In genomic region chr21:21366277-21366676, GRCh38 we compare ENCODE assay signal across 25 cellular contexts.
DNase-seq lines count a peak whose midpoint lies in the region; ATAC-seq and TF ChIP-seq lines count a peak whose summit lies in the region.
"Had no signal": no experiment of that assay in that cellular context is flagged by ENCODE, and none has a peak within 500 bp of the region (broad histone marks: within the 10 kb centered on the region; RNA-seq: fewer than 3 reads in every experiment).

No MANE protein-coding gene starts in this region.

- H3K9me3 ChIP-seq in SK-N-SH = no peaks in the 10 kb centered on the region
- no peaks in the 10 kb centered on the region for H3K9me3 ChIP-seq in tibial artery
- H3K9me3 ChIP-seq: A549, SJSA1 had no signal

- no peak overlapping the region for H3K4me2 ChIP-seq in SK-N-SH
- H3K4me2 ChIP-seq: A549, PC-9 had no signal

- no peaks in the 10 kb centered on the region for H4K20me1 ChIP-seq in SK-N-SH (ENCODE audit: insufficient read depth)

- H2AFZ ChIP-seq in SK-N-SH (ENCODE audit: low read depth) = no peak overlapping the region
- H2AFZ ChIP-seq: PC-9 had no signal

- H3K27me3 ChIP-seq in SK-N-SH (ENCODE audit: insufficient read depth) (no peaks in the 10 kb centered on the region), tibial artery (no peaks in the 10 kb centered on the region)
- H3K27me3 ChIP-seq: SJSA1 had no signal

- ATAC-seq in GM19463 (IDR thresholded peaks at IDR 0.05; ENCODE audit: unreplicated experiment) = no peak
- ATAC-seq: A549, HCT116, Right ventricle myocardium inferior had no signal

- peak in 1 of 2 experiments; percentile 80; a peak in 2 of 4 replicates for TF ChIP-seq EP300 in SK-N-SH (IDR thresholded peaks at IDR 0.05; ENCODE audit: borderline replicate concordance in 1 of 2, low read depth in 1 of 2, low read length in 1 of 2)

- H3F3A ChIP-seq in SK-N-SH (replicated peaks; ENCODE audit: insufficient read depth) = no peaks in the 10 kb centered on the region

- H3K4me1 ChIP-seq in SK-N-SH (ENCODE audit: control insufficient read depth in 1 of 2, insufficient read depth in 2 of 2, low read depth in 1 of 2, low read length in 1 of 2) (no peaks in the 10 kb centered on the region; a peak in 2 of 4 replicates), tibial artery (no peaks in the 10 kb centered on the region)
- H3K4me1 ChIP-seq: A549, SJSA1 had no signal

- H3K4me3 ChIP-seq in SK-N-SH (ENCODE audit: low read depth in 2 of 2, low read length in 1 of 2) (no peak overlapping the region), tibial artery (no peak overlapping the region)
- H3K4me3 ChIP-seq: A549, PC-9, SJSA1 had no signal

- CTCF ChIA-PET in SK-N-SH (lab: Yijun Ruan, JAX) = no interaction called here

- H3K27ac ChIP-seq in SK-N-SH (ENCODE audit: low read depth in 2 of 2, low read length in 1 of 2) (peak overlapping the region in 1 of 2 experiments; percentile 78; a peak in 2 of 4 replicates), tibial artery (no peak overlapping the region)
- H3K27ac ChIP-seq: A549, PC-9, SJSA1 had no signal

- intact Hi-C loops in tibial artery (cut with DNase I; ENCODE audit: low total_unique reads) = no loop called here

- no peaks in the 10 kb centered on the region for H3K9me2 ChIP-seq in SK-N-SH

- POLR2A ChIA-PET in SK-N-SH (lab: Yijun Ruan, JAX) = no interaction called here

- TF ChIP-seq CTCF in SK-N-SH (IDR thresholded peaks at IDR 0.05) = no peak
- no peak for TF ChIP-seq CTCF in tibial artery (IDR thresholded peaks at IDR 0.05)

- peak; percentile 90 for DNase-seq in NCI-H524 treated with DMSO at 0.1 percent for 48 hours (lab: John Stamatoyannopoulos, UW)
- DNase-seq in SK-N-SH = peak; percentile 4
- DNase-seq in left kidney (ENCODE audit: low read depth, low spot score) = peak; percentile 4
- DNase-seq in 8988T = no peak
- no peak for DNase-seq in tibial artery
- DNase-seq in KBM-7 = no peak
- DNase-seq: C1 segment of cervical spinal cord; CD4-positive, alpha-beta memory T cell; DMS79 treated with DMSO at 0.1 percent for 48 hours; GF-D8; Karpas-422; NCI-H1092; NCI-H1417 treated with DMSO at 0.1 percent for 48 hours; NCI-H187; NCI-H2081 treated with DMSO at 0.1 percent for 48 hours; NCI-H2171; NCI-H226; NCI-H510A; NCI-H774; PC-9 had no signal

- peak; percentile 3 for TF ChIP-seq RAD21 in SK-N-SH (IDR thresholded peaks at IDR 0.05; ENCODE audit: low read length)

- no peaks in the 10 kb centered on the region for H3K79me2 ChIP-seq in SK-N-SH (ENCODE audit: insufficient read depth)

- in situ Hi-C loops in KBM-7 (cut with MboI; ENCODE audit: low pct_unique_long_range_greater_than_20kb, low sequenced_read_pairs) = no loop called here

- H3K36me3 ChIP-seq in SK-N-SH (replicated peaks in 1 of 2; ENCODE audit: control insufficient read depth in 1 of 2, insufficient read depth in 2 of 2, low read length in 1 of 2) (no peaks in the 10 kb centered on the region), tibial artery (no peaks in the 10 kb centered on the region)
- H3K36me3 ChIP-seq: SJSA1 had no signal

- no peak overlapping the region for H3K9ac ChIP-seq in SK-N-SH

TF ChIP-seq in SK-N-SH, 30 proteins besides CTCF, POLR2A, EP300 and RAD21:
- TF ChIP-seq RCOR1 (IDR thresholded peaks at IDR 0.05; ENCODE audit: low read length) (peak; percentile 50; the same call in 1 of the 2 replicates), FOXM1 (IDR thresholded peaks at IDR 0.05; ENCODE audit: low read depth) (no peak), GATA2 (CRISPR knock-in tag; IDR thresholded peaks at IDR 0.05) (peak; percentile 33)

Comparison
In these comparisons a context has a peak if more than half of its experiments do, and no peak if none do; other contexts are left out.
1. DNase-seq: peak in NCI-H524 treated with DMSO at 0.1 percent for 48 hours (single experiment), SK-N-SH (single experiment) and left kidney (single experiment); none in 8988T (single experiment), tibial artery (0 of 2) and KBM-7 (single experiment).